In genomic region chr16:14028207-14028606, GRCh38 we compare ENCODE assay signal across 30 cellular contexts. TPM values are rescaled to one million over a fixed set of nuclear protein-coding genes. Genes with fewer than 3 reads are reported as not detected.
A peak's percentile ranks its signal among the peaks of the same experiment; 100 is the strongest.
DNase-seq lines count a peak whose midpoint lies in the region; ATAC-seq and TF ChIP-seq lines count a peak whose summit lies in the region.
"Had no signal": no experiment of that assay in that cellular context is flagged by ENCODE, and none has a peak within 500 bp of the region (broad histone marks: within the 10 kb centered on the region; RNA-seq: fewer than 3 reads in every experiment).

No MANE protein-coding gene starts in this region.

- H3K9me3 ChIP-seq in vagina (no peaks in the 10 kb centered on the region), SK-N-SH (no peaks in the 10 kb centered on the region)
- H3K9me3 ChIP-seq: esophagus squamous epithelium, MG63, right lobe of liver, stomach, thyroid gland, uterus had no signal

- TF ChIP-seq CTCF in vagina (IDR thresholded peaks at IDR 0.05) (no peak), SK-N-SH (IDR thresholded peaks at IDR 0.05) (no peak)

- H3K36me3 ChIP-seq in vagina (no peaks in the 10 kb centered on the region), SK-N-SH (replicated peaks in 1 of 2; ENCODE audit: control insufficient read depth in 1 of 2, insufficient read depth in 2 of 2, low read length in 1 of 2) (no peaks in the 10 kb centered on the region)
- H3K36me3 ChIP-seq: esophagus squamous epithelium, heart left ventricle, MG63, right lobe of liver, stomach, thyroid gland, uterus had no signal

- no peak overlapping the region for H3K4me3 Mint-ChIP-seq in activated CD4-positive, alpha-beta memory T cell treated with anti-CD3 and anti-CD28 coated beads, Interleukin-2, amount 10 ng/mL, durations not matched to agents 7 days and 5 days
- H3K4me3 Mint-ChIP-seq: activated CD8-positive, alpha-beta T cell treated with anti-CD3 and anti-CD28 coated beads for 36 hours; activated naive CD8-positive, alpha-beta T cell; B cell; CD8-positive, alpha-beta memory T cell had no signal

- H3K27me3 Mint-ChIP-seq in activated CD4-positive, alpha-beta memory T cell treated with anti-CD3 and anti-CD28 coated beads, Interleukin-2, amount 10 ng/mL, durations not matched to agents 7 days and 5 days, result peaks cover 7% of the 10 kb centered on the region

- H3K27ac Mint-ChIP-seq in activated CD4-positive, alpha-beta memory T cell treated with anti-CD3 and anti-CD28 coated beads, Interleukin-2, amount 10 ng/mL, durations not matched to agents 7 days and 5 days, result no peak overlapping the region
- H3K27ac Mint-ChIP-seq: activated CD8-positive, alpha-beta T cell treated with anti-CD3 and anti-CD28 coated beads for 36 hours; activated naive CD8-positive, alpha-beta T cell; B cell; CD8-positive, alpha-beta memory T cell had no signal

- no peaks in the 10 kb centered on the region for H4K20me1 ChIP-seq in SK-N-SH (ENCODE audit: insufficient read depth)

- 20% methylated on average over 3 of the region's 3 CpGs for WGBS in SK-N-SH (ENCODE audit: low lambda C conversion rate)

- CTCF ChIA-PET in SK-N-SH (lab: Yijun Ruan, JAX), result no interaction called here
- CTCF ChIA-PET in activated CD4-positive, alpha-beta memory T cell treated with anti-CD3 and anti-CD28 coated beads, Interleukin-2, amount 10 ng/mL, durations not matched to agents 7 days and 5 days (lab: Charles Lee), result no interaction called here

- POLR2A ChIA-PET in SK-N-SH (lab: Yijun Ruan, JAX), result no interaction called here
- POLR2A ChIA-PET in activated CD4-positive, alpha-beta memory T cell treated with anti-CD3 and anti-CD28 coated beads, Interleukin-2, amount 10 ng/mL, durations not matched to agents 7 days and 5 days (lab: Charles Lee), result no interaction called here

- H3F3A ChIP-seq in SK-N-SH (replicated peaks; ENCODE audit: insufficient read depth), result no peaks in the 10 kb centered on the region

- no peaks in the 10 kb centered on the region for H3K9me2 ChIP-seq in SK-N-SH

- no peaks in the 10 kb centered on the region for H3K79me2 ChIP-seq in SK-N-SH (ENCODE audit: insufficient read depth)

- no peak overlapping the region for H2AFZ ChIP-seq in SK-N-SH (ENCODE audit: low read depth)

- H3K9ac ChIP-seq in SK-N-SH, result no peak overlapping the region
- H3K9ac ChIP-seq: KMS-11 had no signal

- H3K27me3 ChIP-seq in vagina (no peaks in the 10 kb centered on the region), SK-N-SH (ENCODE audit: insufficient read depth) (no peaks in the 10 kb centered on the region)
- H3K27me3 ChIP-seq: esophagus squamous epithelium, foreskin keratinocyte, heart left ventricle, MG63, right lobe of liver, stomach, thyroid gland, uterus had no signal

- no peak for ATAC-seq in HG03108 (IDR thresholded peaks at IDR 0.05; ENCODE audit: unreplicated experiment)
- ATAC-seq: activated CD8-positive, alpha-beta T cell treated with anti-CD3 and anti-CD28 coated beads for 36 hours; foreskin keratinocyte; heart left ventricle; PC-3; right lobe of liver; Right ventricle myocardium inferior had no signal

- TF ChIP-seq EP300 in SK-N-SH (IDR thresholded peaks at IDR 0.05; ENCODE audit: borderline replicate concordance in 1 of 2, low read depth in 1 of 2, low read length in 1 of 2), result no peak

- H3K4me1 Mint-ChIP-seq in activated CD4-positive, alpha-beta memory T cell treated with anti-CD3 and anti-CD28 coated beads, Interleukin-2, amount 10 ng/mL, durations not matched to agents 7 days and 5 days, result no peaks in the 10 kb centered on the region
- H3K4me1 Mint-ChIP-seq: CD8-positive, alpha-beta memory T cell had no signal

- no peak overlapping the region for H3K4me2 ChIP-seq in SK-N-SH
- H3K4me2 ChIP-seq: KMS-11 had no signal

- intact Hi-C loops in vagina (cut with DNase I), result no loop called here

- no peak overlapping the region for H3K4me3 ChIP-seq in vagina
- no peak overlapping the region for H3K4me3 ChIP-seq in SK-N-SH (ENCODE audit: low read depth in 2 of 2, low read length in 1 of 2)
- H3K4me3 ChIP-seq: esophagus squamous epithelium, heart left ventricle, MG63, right lobe of liver, stomach, thyroid gland, uterus had no signal

- H3K4me1 ChIP-seq in vagina (no peaks in the 10 kb centered on the region), SK-N-SH (ENCODE audit: control insufficient read depth in 1 of 2, insufficient read depth in 2 of 2, low read depth in 1 of 2, low read length in 1 of 2) (no peaks in the 10 kb centered on the region; a peak in 1 of 4 replicates)
- H3K4me1 ChIP-seq: esophagus squamous epithelium, foreskin keratinocyte, right lobe of liver, uterus had no signal

- DNase-seq in DMS53 treated with DMSO at 0.1 percent for 48 hours (lab: John Stamatoyannopoulos, UW; ENCODE audit: unreplicated experiment), result peak; percentile 87
- DNase-seq in NCI-H2029 treated with DMSO at 0.1 percent for 48 hours (lab: John Stamatoyannopoulos, UW), result peak; percentile 32
- DNase-seq in NCI-H510A treated with DMSO at 0.1 percent for 48 hours (lab: John Stamatoyannopoulos, UW), result peak; percentile 77
- DNase-seq in SK-N-DZ (ENCODE audit: low spot score), result peak; percentile 51
- no peak for DNase-seq in vagina (ENCODE audit: extremely low spot score in 2 of 2)
- no peak for DNase-seq in SK-N-SH
- DNase-seq in activated CD4-positive, alpha-beta memory T cell treated with anti-CD3 and anti-CD28 coated beads, Interleukin-2, amount 10 ng/mL, durations not matched to agents 7 days and 5 days, result no peak
- DNase-seq: activated CD8-positive, alpha-beta T cell treated with anti-CD3 and anti-CD28 coated beads for 36 hours; activated effector memory CD4-positive, alpha-beta T cell treated with anti-CD3 and anti-CD28 coated beads, Interleukin-2, amount 50 U/mL, for 16 hours; anterior cingulate cortex; CD8-positive, alpha-beta memory T cell; esophagus squamous epithelium; foreskin keratinocyte; HCEC 1CT; heart left ventricle; islet precursor cell; MG63; NCI-H2227 treated with DMSO at 0.1 percent for 48 hours; PC-3; posterior cingulate gyrus; right lobe of liver; stimulated activated CD4-positive, alpha-beta T cell treated with anti-CD3 and anti-CD28 coated beads, Interleukin-2, amount 100 ng/mL, for 48 hours; stomach; thyroid gland; uterus had no signal

- TF ChIP-seq POLR2A in vagina (IDR thresholded peaks at IDR 0.05), result no peak

- no peaks in the 10 kb centered on the region for H3K9me3 Mint-ChIP-seq in activated CD4-positive, alpha-beta memory T cell treated with anti-CD3 and anti-CD28 coated beads, Interleukin-2, amount 10 ng/mL, durations not matched to agents 7 days and 5 days

- no peaks in the 10 kb centered on the region for H3K36me3 Mint-ChIP-seq in activated CD4-positive, alpha-beta memory T cell treated with anti-CD3 and anti-CD28 coated beads, Interleukin-2, amount 10 ng/mL, durations not matched to agents 7 days and 5 days (ENCODE audit: low read depth)
- H3K36me3 Mint-ChIP-seq: CD8-positive, alpha-beta memory T cell had no signal

- H3K27ac ChIP-seq in vagina, result no peak overlapping the region
- H3K27ac ChIP-seq in SK-N-SH (ENCODE audit: low read depth in 2 of 2, low read length in 1 of 2), result no peak overlapping the region
- H3K27ac ChIP-seq: esophagus squamous epithelium, foreskin keratinocyte, heart left ventricle, KMS-11, right lobe of liver, stomach, thyroid gland, uterus had no signal

- no peak for TF ChIP-seq RAD21 in SK-N-SH (IDR thresholded peaks at IDR 0.05; ENCODE audit: low read length)

TF ChIP-seq in SK-N-SH, 30 proteins besides CTCF, POLR2A, EP300 and RAD21:
- no peak for TF ChIP-seq IRF3 (IDR thresholded peaks at IDR 0.05; ENCODE audit: low read depth, low read length)
- no peak for TF ChIP-seq RXRA (IDR thresholded peaks at IDR 0.05; ENCODE audit: borderline replicate concordance, low read depth)
- no peak for TF ChIP-seq SIN3A (IDR thresholded peaks at IDR 0.05; ENCODE audit: borderline replicate concordance, low read depth, low read length)
- no peak for TF ChIP-seq CHD2 (IDR thresholded peaks at IDR 0.05; ENCODE audit: low read length, partially characterized antibody)
- TF ChIP-seq GABPA (IDR thresholded peaks at IDR 0.05; ENCODE audit: low read depth), result no peak
- no peak for TF ChIP-seq NFIC (IDR thresholded peaks at IDR 0.05; ENCODE audit: borderline replicate concordance)
- no peak for TF ChIP-seq RCOR1 (IDR thresholded peaks at IDR 0.05; ENCODE audit: low read length)
- no peak for TF ChIP-seq MAX (IDR thresholded peaks at IDR 0.05; ENCODE audit: low read depth)
- TF ChIP-seq ELF1 (IDR thresholded peaks at IDR 0.05), result no peak
- TF ChIP-seq RFX5 (IDR thresholded peaks at IDR 0.05; ENCODE audit: low read length), result no peak

RNA-seq across cellular contexts. Expression of gene MRTFB, which starts 42.9 kb away (rescaled TPM):
- 5.1 and 7.4 TPM in 2 replicates for polyA plus RNA-seq in SK-N-DZ (2014; cell fraction: cytosol; rRNA removed)
- 7.5 and 17.3 TPM in 2 replicates for polyA plus RNA-seq in SK-N-DZ (2014; cell fraction: nucleus; rRNA removed)
- 103 TPM for total RNA-seq in vagina
- 3.3 and 4.6 TPM in 2 replicates for polyA plus RNA-seq in SK-N-SH (2012; rRNA removed)
- polyA plus RNA-seq in SK-N-SH (2012; cell fraction: cytosol; rRNA removed), result 4.1 and 4.5 TPM in 2 replicates
- 13.6 and 18.2 TPM in 2 replicates for polyA plus RNA-seq in SK-N-SH (2012; cell fraction: nucleus; rRNA removed)
- 10 to 100 TPM; 12.5 to 13.6 TPM for total RNA-seq in activated CD4-positive, alpha-beta memory T cell treated with anti-CD3 and anti-CD28 coated beads, Interleukin-2, amount 10 ng/mL, durations not matched to agents 7 days and 5 days

Comparison
In these comparisons a context has a peak if more than half of its experiments do, and no peak if none do; other contexts are left out.
1. DNase-seq: peak in DMS53 treated with DMSO at 0.1 percent for 48 hours (single experiment), NCI-H2029 treated with DMSO at 0.1 percent for 48 hours (single experiment), NCI-H510A treated with DMSO at 0.1 percent for 48 hours (single experiment) and SK-N-DZ (single experiment); none in vagina (0 of 2), SK-N-SH (single experiment) and activated CD4-positive, alpha-beta memory T cell treated with anti-CD3 and anti-CD28 coated beads, Interleukin-2, amount 10 ng/mL, durations not matched to agents 7 days and 5 days (single experiment).